Comparison of ENCODE assay signal across 8 cellular contexts in genomic region chr1:112675728-112676381, GRCh38. TPM values are rescaled to one million over a fixed set of nuclear protein-coding genes. Genes with fewer than 3 reads are reported as not detected.
DNase-seq lines count a peak whose midpoint lies in the region; ATAC-seq, FAIRE-seq and TF ChIP-seq lines count a peak whose summit lies in the region.

No MANE protein-coding gene starts in this region.

- DNase-seq in NB4 (ENCODE audit: low read depth) (no peak), H1 (ENCODE audit: low read depth in 1 of 2, low spot score in 2 of 2) (no peak), neural progenitor cell (ENCODE audit: low spot score) (no peak), NCI-H1092 (lab: John Stamatoyannopoulos, UW) (no peak)
- no peak for DNase-seq in stimulated activated CD4-positive, alpha-beta T cell treated with anti-CD3 and anti-CD28 coated beads, Interleukin-4, amount 100 ng/mL, for 4 hours

- TF ChIP-seq CTCF in NB4 (IDR thresholded peaks at IDR 0.05; ENCODE audit: low read depth, low read length): no peak
- no peak for TF ChIP-seq CTCF in H1 (IDR thresholded peaks at IDR 0.05; ENCODE audit: control extremely low read depth in 1 of 3, insufficient read depth in 1 of 3, low read depth in 1 of 3, low read length in 3 of 3)
- TF ChIP-seq CTCF in neural progenitor cell (IDR thresholded peaks at IDR 0.05): no peak

- 0 out of 2 replicates have a peak overlapping the region, but pooled peaks have one; percentile 48 for H2AFZ ChIP-seq in H1 (ENCODE audit: low read length)
- H2AFZ ChIP-seq in neural progenitor cell (replicated peaks): peak overlapping the region; percentile 93

- ATAC-seq in GM19351 (IDR thresholded peaks at IDR 0.05; ENCODE audit: unreplicated experiment): no peak
- no peak for ATAC-seq in HG02571 (IDR thresholded peaks at IDR 0.05; ENCODE audit: unreplicated experiment)

- H4K20me1 ChIP-seq in BLaER1 treated with 17β-estradiol and CSF1 and Interleukin-3, amounts not matched to agents 10 nM and 100 nM: peaks cover 0 to 32% (median 13%) of the 10 kb centered on the region in 11 experiments; a peak in 8 of 22 replicates
- peaks cover 0 to 5% of the 10 kb centered on the region in 2 experiments for H4K20me1 ChIP-seq in H1 (replicated peaks in 1 of 2; ENCODE audit: control insufficient read depth in 1 of 2, insufficient read depth in 2 of 2, low read length in 2 of 2)
- peaks cover 18% of the 10 kb centered on the region for H4K20me1 ChIP-seq in neural progenitor cell (ENCODE audit: low read depth)

- H3K27me3 Mint-ChIP-seq in neural progenitor cell (ENCODE audit: insufficient read depth, low read depth): peaks cover 3% of the 10 kb centered on the region

- H3K79me1 ChIP-seq in H1 (ENCODE audit: low read depth, low read length): no peaks in the 10 kb centered on the region

- TF ChIP-seq EP300 in H1 (IDR thresholded peaks at IDR 0.05; ENCODE audit: borderline replicate concordance in 1 of 2, low read depth in 2 of 2, low read length in 2 of 2): no peak

- peak overlapping the region; percentile 66; the same call in 1 of the 2 replicates for H4K8ac ChIP-seq in H1 (ENCODE audit: extremely low read depth, insufficient read depth, low read length)

- peaks cover 33% of the 10 kb centered on the region for H3K36me3 Mint-ChIP-seq in neural progenitor cell

- peak overlapping the region; percentile 94 to 98 (median 95) for H3K9ac ChIP-seq in BLaER1 treated with 17β-estradiol and CSF1 and Interleukin-3, amounts not matched to agents 10 nM and 100 nM
- H3K9ac ChIP-seq in H1 (replicated peaks in 1 of 4; ENCODE audit: extremely low read depth in 1 of 4, low read depth in 3 of 4, low read length in 3 of 4) (peak overlapping the region; percentile 71 to 94 (median 86)), neural progenitor cell (peak overlapping the region; percentile 66)

- POLR2A ChIA-PET in H1 (lab: Charles Lee; ENCODE audit: partially characterized antibody): interaction anchor here (1.2 to 6.1 kb wide), 13 partner anchors 12 to 397 kb away, joined by 3 to 76 read pairs (median 9); partner anchors contain the start of genes LRIG2, PPM1J and RHOC

- TF ChIP-seq POLR2A in NB4 (IDR thresholded peaks at IDR 0.05; ENCODE audit: extremely low read depth, insufficient read length) (no peak), H1 (IDR thresholded peaks at IDR 0.05; ENCODE audit: control extremely low read depth in 1 of 2, low read depth in 2 of 2, low read length in 2 of 2) (no peak)

- H3K4me1 Mint-ChIP-seq in neural progenitor cell: peaks cover 33% of the 10 kb centered on the region

- H3K4me3 ChIP-seq in BLaER1 treated with 17β-estradiol and CSF1 and Interleukin-3, amounts not matched to agents 10 nM and 100 nM: peak overlapping the region; percentile 85 to 98 (median 89)
- peak overlapping the region; percentile 63 for H3K4me3 ChIP-seq in NB4 (ENCODE audit: low read depth, low read length)
- peak overlapping the region; percentile 85 to 92 (median 90) for H3K4me3 ChIP-seq in H1 (ENCODE audit: extremely low read depth in 1 of 4, insufficient read depth in 2 of 4, low read depth in 3 of 4, low read length in 4 of 4)
- H3K4me3 ChIP-seq in neural progenitor cell: peak overlapping the region; percentile 81

- no peak overlapping the region for H3K23ac ChIP-seq in H1 (ENCODE audit: insufficient read length)

- no peak overlapping the region for H2BK120ac ChIP-seq in H1 (replicated peaks; ENCODE audit: low read depth, low read length)

- peak overlapping the region; percentile 75 to 97 (median 92) for H3K4me2 ChIP-seq in BLaER1 treated with 17β-estradiol and CSF1 and Interleukin-3, amounts not matched to agents 10 nM and 100 nM
- H3K4me2 ChIP-seq in H1 (ENCODE audit: insufficient read depth in 1 of 2, low read depth in 2 of 2, low read length in 2 of 2) (peak overlapping the region; percentile 74 to 92), neural progenitor cell (peak overlapping the region; percentile 94)

- H3K14ac ChIP-seq in H1 (ENCODE audit: insufficient read length): no peak overlapping the region

- peak overlapping the region; percentile 10; the same call in 1 of the 2 replicates for H2BK20ac ChIP-seq in H1 (ENCODE audit: low read length)

- H3F3A ChIP-seq in neural progenitor cell (ENCODE audit: low read depth): peaks cover 38% of the 10 kb centered on the region

- H3K4ac ChIP-seq in H1 (replicated peaks; ENCODE audit: insufficient read length, low read depth, low read length): no peak overlapping the region

- H2BK5ac ChIP-seq in H1 (ENCODE audit: low read depth, low read length): no peak overlapping the region

- H3K4me1 ChIP-seq in BLaER1 treated with 17β-estradiol and CSF1 and Interleukin-3, amounts not matched to agents 10 nM and 100 nM: peaks cover 32 to 44% (median 37%) of the 10 kb centered on the region in 10 experiments
- H3K4me1 ChIP-seq in H1 (replicated peaks in 1 of 4; ENCODE audit: control insufficient read depth in 3 of 4, insufficient read depth in 4 of 4, low read length in 3 of 4) (peaks cover 2 to 14% (median 10%) of the 10 kb centered on the region in 4 experiments; a peak in 5 of 7 replicates), neural progenitor cell (peaks cover 32% of the 10 kb centered on the region)

- TF ChIP-seq RAD21 in H1 (IDR thresholded peaks at IDR 0.05 in 1 of 2, conservative IDR thresholded peaks at IDR 0.05 in 1 of 2; ENCODE audit: low read depth in 2 of 2, low read length in 2 of 2): no peak

- peaks cover 11% of the 10 kb centered on the region for H3K9me3 Mint-ChIP-seq in neural progenitor cell

- peaks cover 10% of the 10 kb centered on the region; the same call in 1 of the 2 replicates for H3K23me2 ChIP-seq in H1 (ENCODE audit: low read depth, low read length)

- H2BK15ac ChIP-seq in H1 (ENCODE audit: low read length): 0 out of 2 replicates have a peak overlapping the region, but pooled peaks have one; percentile 63

- peaks cover 15 to 33% (median 21%) of the 10 kb centered on the region in 11 experiments; a peak in 21 of 22 replicates for H3K36me3 ChIP-seq in BLaER1 treated with 17β-estradiol and CSF1 and Interleukin-3, amounts not matched to agents 10 nM and 100 nM
- peaks cover 0 to 4% (median 0%) of the 10 kb centered on the region in 4 experiments; a peak in 1 of 8 replicates for H3K36me3 ChIP-seq in H1 (ENCODE audit: control insufficient read depth in 2 of 4, insufficient read depth in 4 of 4, low read length in 3 of 4)
- peaks cover 2% of the 10 kb centered on the region for H3K36me3 ChIP-seq in neural progenitor cell

- peak overlapping the region; percentile 92; the same call in 1 of the 2 replicates for H2AK5ac ChIP-seq in H1 (ENCODE audit: low read depth, low read length)

- peak overlapping the region; percentile 85 to 97 (median 95); a peak in 20 of 22 replicates for H3K27ac ChIP-seq in BLaER1 treated with 17β-estradiol and CSF1 and Interleukin-3, amounts not matched to agents 10 nM and 100 nM
- H3K27ac ChIP-seq in H1 (ENCODE audit: low read depth, low read length): no peak overlapping the region
- H3K27ac ChIP-seq in neural progenitor cell: no peak overlapping the region

- H3K9me3 ChIP-seq in BLaER1 treated with 17β-estradiol and CSF1 and Interleukin-3, amounts not matched to agents 10 nM and 100 nM (replicated peaks in 1 of 11): 0 out of 22 replicates have a peak, but pooled peaks cover 0 to 3% (median 0%) of the 10 kb centered on the region in 11 experiments
- H3K9me3 ChIP-seq in H1 (ENCODE audit: insufficient read depth in 2 of 2, low read depth in 1 of 2, low read length in 1 of 2) (no peaks in the 10 kb centered on the region), neural progenitor cell (ENCODE audit: low read depth) (no peaks in the 10 kb centered on the region)

- CTCF ChIA-PET in H1 (lab: Charles Lee; ENCODE audit: partially characterized antibody): interaction anchor here (2.1 to 6.3 kb wide), 3 partner anchors 25 to 58 kb away, joined by 9 to 63 read pairs (median 13); partner anchors contain the start of gene ST7L

- H3K27ac Mint-ChIP-seq in neural progenitor cell: no peak overlapping the region

- H2BK12ac ChIP-seq in H1 (ENCODE audit: low read depth, low read length): 0 out of 2 replicates have a peak overlapping the region, but pooled peaks have one; percentile 51

- 61% methylated on average over 7 of the region's 7 CpGs; no CpG with 5 or more reads in 1 of the 2 experiments for WGBS in H1 (ENCODE audit: extremely low coverage in 1 of 2, insufficient coverage in 1 of 2, insufficient read length in 1 of 2, insufficient replicate concordance in 2 of 2, low coverage in 1 of 2, low lambda C conversion rate in 2 of 2, missing lambda C conversion rate in 1 of 2), 2 experiments

- H3K18ac ChIP-seq in H1 (ENCODE audit: extremely low read depth, low read length): peak overlapping the region; percentile 41

- no peak overlapping the region for H3K56ac ChIP-seq in H1 (replicated peaks; ENCODE audit: insufficient read length, low read depth, low read length)

- peaks cover 0 to 35% of the 10 kb centered on the region in 2 experiments; a peak in 3 of 4 replicates for H3K79me2 ChIP-seq in H1 (ENCODE audit: control insufficient read depth in 1 of 2, insufficient read depth in 2 of 2, low read length in 2 of 2)
- H3K79me2 ChIP-seq in neural progenitor cell (ENCODE audit: low read depth): peaks cover 49% of the 10 kb centered on the region

- peak overlapping the region; percentile 58 for H4K5ac ChIP-seq in H1 (ENCODE audit: insufficient read length, low read depth, low read length)

- H3K4me3 Mint-ChIP-seq in neural progenitor cell: peak overlapping the region; percentile 87

- H3K27me3 ChIP-seq in BLaER1 treated with 17β-estradiol and CSF1 and Interleukin-3, amounts not matched to agents 10 nM and 100 nM: no peaks in the 10 kb centered on the region
- H3K27me3 ChIP-seq in H1 (replicated peaks in 1 of 4; ENCODE audit: control insufficient read depth in 3 of 4, extremely low read depth in 1 of 4, insufficient read depth in 3 of 4, low read length in 3 of 4) (peaks cover 0 to 2% (median 0%) of the 10 kb centered on the region in 4 experiments; a peak in 2 of 7 replicates), neural progenitor cell (no peaks in the 10 kb centered on the region)

- no peak for FAIRE-seq in H1 (lab: Jason Lieb, UNC)

- H4K91ac ChIP-seq in H1 (replicated peaks; ENCODE audit: insufficient read length, low read length): peak overlapping the region; percentile 25

RNA-seq across cellular contexts. Expression of gene MOV10, which starts 1.4 kb away (rescaled TPM):
- 105 and 109 TPM in 2 replicates for total RNA-seq in H1 (2021; fragmentation: NEBNext Ultra II Directional; extraction: Animal tissue kit (Norgen Biotek cat#: 25700))
- polyA plus RNA-seq in H1 (2011; rRNA removed): 57.3 and 83.7 TPM in 2 replicates
- 57.8 TPM for polyA plus RNA-seq in H1 (2011; cell fraction: cytosol; rRNA removed)
- polyA plus RNA-seq in H1 (2011; cell fraction: nucleus; rRNA removed): 261 TPM
- 56.1 to 92.2 TPM (median 86.3 TPM) in 4 replicates for polyA plus RNA-seq in H1 (2012, experiment 1 of 2)
- 76.0 TPM for polyA plus RNA-seq in H1 (2012, experiment 2 of 2)
- 93.2 TPM for polyA plus RNA-seq in H1 (2013, experiment 1 of 2)
- 79.8 TPM for polyA plus RNA-seq in H1 (2013, experiment 2 of 2)
- 44.2 and 65.2 TPM in 2 replicates for polyA minus RNA-seq in H1 (2011; rRNA and poly(A)+ RNA removed)
- 48.4 TPM for polyA minus RNA-seq in H1 (2011; cell fraction: cytosol; rRNA and poly(A)+ RNA removed)
- 79.2 TPM for polyA minus RNA-seq in H1 (2011; cell fraction: nucleus; rRNA and poly(A)+ RNA removed)
- total RNA-seq in neural progenitor cell (ENCODE audit: low replicate concordance): 47.5 and 92.2 TPM in 2 replicates

RNA-seq across cellular contexts. Expression of gene RHOC, which starts 31.1 kb away (rescaled TPM):
- total RNA-seq in H1 (2021; fragmentation: NEBNext Ultra II Directional; extraction: Animal tissue kit (Norgen Biotek cat#: 25700)): 53.6 and 57.6 TPM in 2 replicates
- polyA plus RNA-seq in H1 (2011; rRNA removed): 97.5 and 114 TPM in 2 replicates
- 144 TPM for polyA plus RNA-seq in H1 (2011; cell fraction: cytosol; rRNA removed)
- 140 TPM for polyA plus RNA-seq in H1 (2011; cell fraction: nucleus; rRNA removed)
- polyA plus RNA-seq in H1 (2012, experiment 1 of 2): 72.9 to 87.5 TPM (median 81.0 TPM) in 4 replicates
- polyA plus RNA-seq in H1 (2012, experiment 2 of 2): 73.2 TPM
- 52.9 TPM for polyA plus RNA-seq in H1 (2013, experiment 1 of 2)
- polyA plus RNA-seq in H1 (2013, experiment 2 of 2): 48.6 TPM
- polyA minus RNA-seq in H1 (2011; rRNA and poly(A)+ RNA removed): 89.0 and 98.9 TPM in 2 replicates
- 30.7 TPM for polyA minus RNA-seq in H1 (2011; cell fraction: cytosol; rRNA and poly(A)+ RNA removed)
- 32.1 TPM for polyA minus RNA-seq in H1 (2011; cell fraction: nucleus; rRNA and poly(A)+ RNA removed)
- 36.3 and 41.8 TPM in 2 replicates for total RNA-seq in neural progenitor cell (ENCODE audit: low replicate concordance)

RNA-seq across cellular contexts. Expression of gene PPM1J, which starts 39.3 kb away (rescaled TPM):
- total RNA-seq in H1 (2021; fragmentation: NEBNext Ultra II Directional; extraction: Animal tissue kit (Norgen Biotek cat#: 25700)): 17.5 and 19.4 TPM in 2 replicates
- 31.6 and 45.4 TPM in 2 replicates for polyA plus RNA-seq in H1 (2011; rRNA removed)
- polyA plus RNA-seq in H1 (2011; cell fraction: cytosol; rRNA removed): 43.8 TPM
- 101 TPM for polyA plus RNA-seq in H1 (2011; cell fraction: nucleus; rRNA removed)
- polyA plus RNA-seq in H1 (2012, experiment 1 of 2): 15.5 to 27.2 TPM (median 24.1 TPM) in 4 replicates
- 18.6 TPM for polyA plus RNA-seq in H1 (2012, experiment 2 of 2)
- 12.4 TPM for polyA plus RNA-seq in H1 (2013, experiment 1 of 2)
- 12.1 TPM for polyA plus RNA-seq in H1 (2013, experiment 2 of 2)
- 10.0 and 10.3 TPM in 2 replicates for polyA minus RNA-seq in H1 (2011; rRNA and poly(A)+ RNA removed)
- 7.5 TPM for polyA minus RNA-seq in H1 (2011; cell fraction: cytosol; rRNA and poly(A)+ RNA removed)
- 10.1 TPM for polyA minus RNA-seq in H1 (2011; cell fraction: nucleus; rRNA and poly(A)+ RNA removed)
- total RNA-seq in neural progenitor cell (ENCODE audit: low replicate concordance): 1.8 and 2.7 TPM in 2 replicates

RNA-seq across cellular contexts. Expression of gene CAPZA1, which starts 56.2 kb away (rescaled TPM):
- 107 and 114 TPM in 2 replicates for total RNA-seq in H1 (2021; fragmentation: NEBNext Ultra II Directional; extraction: Animal tissue kit (Norgen Biotek cat#: 25700))
- polyA plus RNA-seq in H1 (2011; rRNA removed): 23.3 and 48.9 TPM in 2 replicates
- 59.9 TPM for polyA plus RNA-seq in H1 (2011; cell fraction: cytosol; rRNA removed)
- 13.6 TPM for polyA plus RNA-seq in H1 (2011; cell fraction: nucleus; rRNA removed)
- polyA plus RNA-seq in H1 (2012, experiment 1 of 2): 60.1 to 88.7 TPM (median 73.6 TPM) in 4 replicates
- 6.8 TPM for polyA plus RNA-seq in H1 (2012, experiment 2 of 2)
- 70.8 TPM for polyA plus RNA-seq in H1 (2013, experiment 1 of 2)
- 71.1 TPM for polyA plus RNA-seq in H1 (2013, experiment 2 of 2)
- polyA minus RNA-seq in H1 (2011; rRNA and poly(A)+ RNA removed): 81.6 and 107 TPM in 2 replicates
- 99.6 TPM for polyA minus RNA-seq in H1 (2011; cell fraction: cytosol; rRNA and poly(A)+ RNA removed)
- polyA minus RNA-seq in H1 (2011; cell fraction: nucleus; rRNA and poly(A)+ RNA removed): 55.3 TPM
- total RNA-seq in neural progenitor cell (ENCODE audit: low replicate concordance): 144 and 218 TPM in 2 replicates

RNA-seq across cellular contexts. Expression of gene ST7L, which starts 56.9 kb away (rescaled TPM):
- 16.2 and 18.1 TPM in 2 replicates for total RNA-seq in H1 (2021; fragmentation: NEBNext Ultra II Directional; extraction: Animal tissue kit (Norgen Biotek cat#: 25700))
- polyA plus RNA-seq in H1 (2011; rRNA removed): 9.6 and 10.5 TPM in 2 replicates
- polyA plus RNA-seq in H1 (2011; cell fraction: cytosol; rRNA removed): 12.7 TPM
- polyA plus RNA-seq in H1 (2011; cell fraction: nucleus; rRNA removed): 8.0 TPM
- polyA plus RNA-seq in H1 (2012, experiment 1 of 2): 8.1 to 16.9 TPM (median 10.3 TPM) in 4 replicates
- polyA plus RNA-seq in H1 (2012, experiment 2 of 2): 7.2 TPM
- 22.1 TPM for polyA plus RNA-seq in H1 (2013, experiment 1 of 2)
- 24.1 TPM for polyA plus RNA-seq in H1 (2013, experiment 2 of 2)
- polyA minus RNA-seq in H1 (2011; rRNA and poly(A)+ RNA removed): 9.7 and 13.7 TPM in 2 replicates
- 10.3 TPM for polyA minus RNA-seq in H1 (2011; cell fraction: cytosol; rRNA and poly(A)+ RNA removed)
- polyA minus RNA-seq in H1 (2011; cell fraction: nucleus; rRNA and poly(A)+ RNA removed): 24.2 TPM
- total RNA-seq in neural progenitor cell (ENCODE audit: low replicate concordance): 18.7 and 26.1 TPM in 2 replicates

Comparison
In these comparisons a context has a peak if more than half of its experiments do, and no peak if none do; other contexts are left out.
1. H3K27ac ChIP-seq: peak in BLaER1 treated with 17β-estradiol and CSF1 and Interleukin-3, amounts not matched to agents 10 nM and 100 nM (11 of 11); none in H1 (single experiment) and neural progenitor cell (single experiment).
2. Peak in every context shown above with its lines, with median percentiles within 50 percentile points of each other: H3K4me2 ChIP-seq, H3K4me3 ChIP-seq and H3K9ac ChIP-seq.